In genomic region chr5:32312682-32313523, GRCh38 we compare ENCODE assay signal across 8 cellular contexts. TPM values are rescaled to one million over a fixed set of nuclear protein-coding genes. Genes with fewer than 3 reads are reported as not detected.
DNase-seq lines count a peak whose midpoint lies in the region; ATAC-seq and TF ChIP-seq lines count a peak whose summit lies in the region.

A gene with protein sequence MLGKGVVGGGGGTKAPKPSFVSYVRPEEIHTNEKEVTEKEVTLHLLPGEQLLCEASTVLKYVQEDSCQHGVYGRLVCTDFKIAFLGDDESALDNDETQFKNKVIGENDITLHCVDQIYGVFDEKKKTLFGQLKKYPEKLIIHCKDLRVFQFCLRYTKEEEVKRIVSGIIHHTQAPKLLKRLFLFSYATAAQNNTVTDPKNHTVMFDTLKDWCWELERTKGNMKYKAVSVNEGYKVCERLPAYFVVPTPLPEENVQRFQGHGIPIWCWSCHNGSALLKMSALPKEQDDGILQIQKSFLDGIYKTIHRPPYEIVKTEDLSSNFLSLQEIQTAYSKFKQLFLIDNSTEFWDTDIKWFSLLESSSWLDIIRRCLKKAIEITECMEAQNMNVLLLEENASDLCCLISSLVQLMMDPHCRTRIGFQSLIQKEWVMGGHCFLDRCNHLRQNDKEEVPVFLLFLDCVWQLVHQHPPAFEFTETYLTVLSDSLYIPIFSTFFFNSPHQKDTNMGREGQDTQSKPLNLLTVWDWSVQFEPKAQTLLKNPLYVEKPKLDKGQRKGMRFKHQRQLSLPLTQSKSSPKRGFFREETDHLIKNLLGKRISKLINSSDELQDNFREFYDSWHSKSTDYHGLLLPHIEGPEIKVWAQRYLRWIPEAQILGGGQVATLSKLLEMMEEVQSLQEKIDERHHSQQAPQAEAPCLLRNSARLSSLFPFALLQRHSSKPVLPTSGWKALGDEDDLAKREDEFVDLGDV (minus strand): TSS chr5:32312939. CDS start chr5:32312838, 101 bp downstream.

- TF ChIP-seq CTCF in esophagus muscularis mucosa (IDR thresholded peaks at IDR 0.05), result no peak

- H3K9me3 ChIP-seq in Karpas-422 (ENCODE audit: low read length), result no peaks in the 10 kb centered on the region
- H3K9me3 ChIP-seq in esophagus muscularis mucosa, result no peaks in the 10 kb centered on the region
- H3K9me3 ChIP-seq in muscle layer of duodenum (ENCODE audit: control insufficient read depth in 1 of 2, low read length in 2 of 2), result no peaks in the 10 kb centered on the region

- ATAC-seq in GM21825 (IDR thresholded peaks at IDR 0.05; ENCODE audit: unreplicated experiment), result peak; percentile 94

- H3K27ac ChIP-seq in Karpas-422 (ENCODE audit: low read length) (peak within 1 kb of the TSS; percentile 100), esophagus muscularis mucosa (replicated peaks in 1 of 4) (peak within 1 kb of the TSS; percentile 94 to 100 (median 99)), muscle layer of duodenum (ENCODE audit: low read length) (peak within 1 kb of the TSS; percentile 89)

- under 1% methylated on average over 28 of the region's 79 CpGs for WGBS in esophagus muscularis mucosa

- peak; percentile 68 for TF ChIP-seq POLR2A in esophagus muscularis mucosa (IDR thresholded peaks at IDR 0.05; ENCODE audit: low read depth)

- H3K4me2 ChIP-seq in Karpas-422 (ENCODE audit: low read depth, low read length, poor library complexity, severe bottlenecking), result peak within 1 kb of the TSS; percentile 99

- no peaks in the 10 kb centered on the region for H3K9me2 ChIP-seq in Karpas-422 (replicated peaks; ENCODE audit: insufficient read depth, low read length)

- H4K20me1 ChIP-seq in Karpas-422 (ENCODE audit: insufficient read depth, low read depth, low read length), result peaks cover 5% of the 10 kb centered on the region; the same call in 1 of the 2 replicates

- H3K79me2 ChIP-seq in Karpas-422 (ENCODE audit: low read length), result peaks cover 40% of the 10 kb centered on the region

- TF ChIP-seq EP300 in esophagus muscularis mucosa (IDR thresholded peaks at IDR 0.05), result no peak

- H3K4me1 ChIP-seq in Karpas-422 (ENCODE audit: low read length), result peaks cover 43% of the 10 kb centered on the region
- H3K4me1 ChIP-seq in esophagus muscularis mucosa, result peaks cover 41 to 50% (median 47%) of the 10 kb centered on the region in 4 donors
- peaks cover 4 to 24% of the 10 kb centered on the region in 2 donors for H3K4me1 ChIP-seq in muscle layer of duodenum (ENCODE audit: control insufficient read depth in 1 of 2, insufficient read depth in 2 of 2, low read length in 2 of 2)

- peak within 1 kb of the TSS; percentile 99 for H3K9ac ChIP-seq in Karpas-422 (ENCODE audit: low read length)

- H3K36me3 ChIP-seq in Karpas-422 (ENCODE audit: insufficient read depth, low read length) (peaks cover 11% of the 10 kb centered on the region; the same call in 1 of the 2 replicates), esophagus muscularis mucosa (no peaks in the 10 kb centered on the region), muscle layer of duodenum (ENCODE audit: control insufficient read depth in 1 of 2, insufficient read depth in 2 of 2, low read length in 2 of 2) (no peaks in the 10 kb centered on the region)

- H3K4me3 ChIP-seq in Karpas-422 (ENCODE audit: low read length) (peak within 1 kb of the TSS; percentile 77), esophagus muscularis mucosa (peak within 1 kb of the TSS; percentile 61 to 99 (median 96)), muscle layer of duodenum (ENCODE audit: low read depth in 1 of 2, low read length in 2 of 2) (peak within 1 kb of the TSS; percentile 82 to 85)

- peak; percentile 99 for DNase-seq in DMS79 treated with DMSO at 0.1 percent for 48 hours (lab: John Stamatoyannopoulos, UW)
- peak; percentile 100 for DNase-seq in Karpas-422
- DNase-seq in RKO (ENCODE audit: low spot score), result peak; percentile 99
- DNase-seq in activated T-helper 1 cell treated with Interleukin-2 at 50 U/mL for 16 hours (ENCODE audit: low read depth), result peak; percentile 100
- peak; percentile 100 for DNase-seq in esophagus muscularis mucosa (ENCODE audit: extremely low spot score)
- DNase-seq in stimulated activated CD8-positive, alpha-beta memory T cell treated with anti-CD3 and anti-CD28 coated beads, Interleukin-7, amount 100 ng/mL, for 4 hours (ENCODE audit: low read depth in 2 of 2), result peak; percentile 99 to 100

- H3K27me3 ChIP-seq in Karpas-422 (ENCODE audit: low read length) (no peaks in the 10 kb centered on the region), esophagus muscularis mucosa (no peaks in the 10 kb centered on the region), muscle layer of duodenum (ENCODE audit: low read depth, low read length) (no peaks in the 10 kb centered on the region)

- H2AFZ ChIP-seq in Karpas-422 (ENCODE audit: low read length), result peak within 1 kb of the TSS; percentile 17; the same call in 1 of the 2 replicates

- intact Hi-C loops in esophagus muscularis mucosa (cut with DNase I), result loop anchor here (5.0 to 10.0 kb wide), 3 partner anchors 81 to 218 kb away; partner anchors contain the start of gene GOLPH3

RNA-seq across cellular contexts. Expression of the gene that starts here (rescaled TPM):
- total RNA-seq in Karpas-422 (2014; rRNA removed; shearing (Covaris generic); ENCODE audit: low replicate concordance), result 63.4 and 126 TPM in 2 replicates
- total RNA-seq in esophagus muscularis mucosa, result 10 to 100 TPM; 49.9 to 94.0 (median 63.8) TPM

Comparison
In these comparisons a context has a peak if more than half of its experiments do, and no peak if none do; other contexts are left out.
1. Peak in every context shown above with its lines: DNase-seq, ATAC-seq, H3K4me3 ChIP-seq and H3K27ac ChIP-seq.